2 cellular contexts compared by ENCODE assay signal in genomic region chr5:159442210-159442850, GRCh38.
TF ChIP-seq lines count a peak whose summit lies in the region.

No MANE protein-coding gene starts in this region.

TF ChIP-seq in IMR-90, 13 proteins besides CTCF, POLR2A, EP300 and RAD21 (continued from another document):
- TF ChIP-seq MXI1 (IDR thresholded peaks at IDR 0.05; ENCODE audit: borderline replicate concordance, low read depth, low read length): no peak
- no peak for TF ChIP-seq SMC3 (IDR thresholded peaks at IDR 0.05; ENCODE audit: low read depth, low read length)
- no peak for TF ChIP-seq ELK1 (IDR thresholded peaks at IDR 0.05; ENCODE audit: borderline replicate concordance, low read depth, low read length)
- no peak for TF ChIP-seq FOS (IDR thresholded peaks at IDR 0.05; ENCODE audit: low read depth, low read length)
- TF ChIP-seq BHLHE40 (IDR thresholded peaks at IDR 0.05; ENCODE audit: low read depth, low read length): no peak
- TF ChIP-seq NFE2L2 (IDR thresholded peaks at IDR 0.05; ENCODE audit: low read depth, low read length): no peak
- no peak for TF ChIP-seq CEBPB (IDR thresholded peaks at IDR 0.05; ENCODE audit: low read depth, low read length)
- no peak for TF ChIP-seq MAZ (IDR thresholded peaks at IDR 0.05; ENCODE audit: borderline replicate concordance, low read depth, low read length)
- no peak for TF ChIP-seq MAFK (IDR thresholded peaks at IDR 0.05; ENCODE audit: low read depth, low read length)

TF ChIP-seq in WTC11, 78 proteins besides CTCF, POLR2A, EP300 and RAD21:
- TF ChIP-seq ZNF425 (CRISPR knock-in tag; conservative IDR thresholded peaks at IDR 0.05) (no peak), ZBTB43 (CRISPR knock-in tag; IDR thresholded peaks at IDR 0.05) (no peak), ZNF121 (CRISPR knock-in tag; IDR thresholded peaks at IDR 0.05) (no peak), NFATC4 (CRISPR knock-in tag; IDR thresholded peaks at IDR 0.05) (no peak), ZNF416 (CRISPR knock-in tag; IDR thresholded peaks at IDR 0.05) (no peak), CBFB (CRISPR knock-in tag; IDR thresholded peaks at IDR 0.05; ENCODE audit: low read depth) (no peak), MLX (CRISPR knock-in tag; IDR thresholded peaks at IDR 0.05) (no peak), CDX4 (CRISPR knock-in tag; IDR thresholded peaks at IDR 0.05; ENCODE audit: borderline replicate concordance) (no peak), RORB (CRISPR knock-in tag; IDR thresholded peaks at IDR 0.05) (no peak), GRHL2 (CRISPR knock-in tag; IDR thresholded peaks at IDR 0.05; ENCODE audit: insufficient replicate concordance, severe bottlenecking) (no peak), ESRRA (CRISPR knock-in tag; IDR thresholded peaks at IDR 0.05; ENCODE audit: borderline replicate concordance) (no peak), ZNF396 (CRISPR knock-in tag; IDR thresholded peaks at IDR 0.05; ENCODE audit: borderline replicate concordance) (no peak), IRF2 (CRISPR knock-in tag; IDR thresholded peaks at IDR 0.05; ENCODE audit: borderline replicate concordance, low read depth) (no peak), ZNF317 (CRISPR knock-in tag; IDR thresholded peaks at IDR 0.05; ENCODE audit: borderline replicate concordance, low read depth) (no peak)
- TF ChIP-seq, protein P1, sequence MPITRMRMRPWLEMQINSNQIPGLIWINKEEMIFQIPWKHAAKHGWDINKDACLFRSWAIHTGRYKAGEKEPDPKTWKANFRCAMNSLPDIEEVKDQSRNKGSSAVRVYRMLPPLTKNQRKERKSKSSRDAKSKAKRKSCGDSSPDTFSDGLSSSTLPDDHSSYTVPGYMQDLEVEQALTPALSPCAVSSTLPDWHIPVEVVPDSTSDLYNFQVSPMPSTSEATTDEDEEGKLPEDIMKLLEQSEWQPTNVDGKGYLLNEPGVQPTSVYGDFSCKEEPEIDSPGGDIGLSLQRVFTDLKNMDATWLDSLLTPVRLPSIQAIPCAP (CRISPR knock-in tag; IDR thresholded peaks at IDR 0.05): no peak
- TF ChIP-seq, protein P2, sequence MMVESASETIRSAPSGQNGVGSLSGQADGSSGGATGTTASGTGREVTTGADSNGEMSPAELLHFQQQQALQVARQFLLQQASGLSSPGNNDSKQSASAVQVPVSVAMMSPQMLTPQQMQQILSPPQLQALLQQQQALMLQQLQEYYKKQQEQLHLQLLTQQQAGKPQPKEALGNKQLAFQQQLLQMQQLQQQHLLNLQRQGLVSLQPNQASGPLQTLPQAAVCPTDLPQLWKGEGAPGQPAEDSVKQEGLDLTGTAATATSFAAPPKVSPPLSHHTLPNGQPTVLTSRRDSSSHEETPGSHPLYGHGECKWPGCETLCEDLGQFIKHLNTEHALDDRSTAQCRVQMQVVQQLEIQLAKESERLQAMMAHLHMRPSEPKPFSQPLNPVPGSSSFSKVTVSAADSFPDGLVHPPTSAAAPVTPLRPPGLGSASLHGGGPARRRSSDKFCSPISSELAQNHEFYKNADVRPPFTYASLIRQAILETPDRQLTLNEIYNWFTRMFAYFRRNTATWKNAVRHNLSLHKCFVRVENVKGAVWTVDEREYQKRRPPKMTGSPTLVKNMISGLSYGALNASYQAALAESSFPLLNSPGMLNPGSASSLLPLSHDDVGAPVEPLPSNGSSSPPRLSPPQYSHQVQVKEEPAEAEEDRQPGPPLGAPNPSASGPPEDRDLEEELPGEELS (CRISPR knock-in tag; IDR thresholded peaks at IDR 0.05): no peak
- TF ChIP-seq, protein P3, sequence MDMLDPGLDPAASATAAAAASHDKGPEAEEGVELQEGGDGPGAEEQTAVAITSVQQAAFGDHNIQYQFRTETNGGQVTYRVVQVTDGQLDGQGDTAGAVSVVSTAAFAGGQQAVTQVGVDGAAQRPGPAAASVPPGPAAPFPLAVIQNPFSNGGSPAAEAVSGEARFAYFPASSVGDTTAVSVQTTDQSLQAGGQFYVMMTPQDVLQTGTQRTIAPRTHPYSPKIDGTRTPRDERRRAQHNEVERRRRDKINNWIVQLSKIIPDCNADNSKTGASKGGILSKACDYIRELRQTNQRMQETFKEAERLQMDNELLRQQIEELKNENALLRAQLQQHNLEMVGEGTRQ (CRISPR knock-in tag; IDR thresholded peaks at IDR 0.05): no peak
